ENCODE assay signal across 9 cellular contexts in genomic region chr18:72868666-72869661, GRCh38. TPM values are rescaled to one million over a fixed set of nuclear protein-coding genes. Genes with fewer than 3 reads are reported as not detected.
A peak's percentile ranks its signal among the peaks of the same experiment; 100 is the strongest.
DNase-seq lines count a peak whose midpoint lies in the region; ATAC-seq and TF ChIP-seq lines count a peak whose summit lies in the region.
"Had no signal": no experiment of that assay in that cellular context is flagged by ENCODE, and none has a peak within 500 bp of the region (broad histone marks: within the 10 kb centered on the region; RNA-seq: fewer than 3 reads in every experiment).

No MANE protein-coding gene starts in this region.

- H4K20me1 ChIP-seq in H9 (ENCODE audit: control insufficient read depth, insufficient read depth, insufficient read length), result no peaks in the 10 kb centered on the region

- H3K27ac ChIP-seq in H9 (ENCODE audit: insufficient read length, low read depth, low read length), result no peak overlapping the region
- no peak overlapping the region for H3K27ac ChIP-seq in gastroesophageal sphincter

- H3K18ac ChIP-seq in H9 (ENCODE audit: insufficient read length, low read depth, low read length), result no peak overlapping the region

- H3K27ac Mint-ChIP-seq in H9 (no peak overlapping the region), brain (peak overlapping the region in 1 of 5 experiments; percentile 60), nephron progenitor cell (no peak overlapping the region)

- no peak overlapping the region for H3K56ac ChIP-seq in H9 (ENCODE audit: insufficient read length, low read depth, low read length)

- H3K4me1 ChIP-seq in H9 (ENCODE audit: insufficient read depth, low read length), result peaks cover 3% of the 10 kb centered on the region; the same call in 1 of the 2 replicates
- H3K4me1 ChIP-seq in gastroesophageal sphincter, result peaks cover 0 to 28% (median 3%) of the 10 kb centered on the region in 3 donors

- no peak overlapping the region for H2AK5ac ChIP-seq in H9 (ENCODE audit: insufficient read length, low read length)

- H3K23me2 ChIP-seq in H9 (ENCODE audit: insufficient read length, low read depth, low read length, poor library complexity, severe bottlenecking), result peaks cover 23% of the 10 kb centered on the region

- no peak overlapping the region for H4K5ac ChIP-seq in H9 (ENCODE audit: insufficient read length, low read depth, low read length)

- H4K91ac ChIP-seq in H9 (ENCODE audit: insufficient read length, low read depth, low read length), result no peak overlapping the region

- WGBS in H9 (ENCODE audit: extremely low coverage, insufficient read length, low lambda C conversion rate), result no CpG with 5 or more reads among the region's 92 CpGs
- WGBS in gastroesophageal sphincter (ENCODE audit: low coverage in 1 of 2), 2 donors, result 6% methylated on average over 14 of the region's 92 CpGs; no CpG with 5 or more reads in 1 of the 2 donors

- no peak for TF ChIP-seq CTCF in BJ (IDR thresholded peaks at IDR 0.05; ENCODE audit: insufficient read depth, low read depth, low read length)
- no peak for TF ChIP-seq CTCF in H9 (conservative IDR thresholded peaks at IDR 0.05)
- TF ChIP-seq CTCF in brain (conservative IDR thresholded peaks at IDR 0.05), result no peak
- TF ChIP-seq CTCF in nephron progenitor cell (IDR thresholded peaks at IDR 0.05), result no peak
- TF ChIP-seq CTCF in gastroesophageal sphincter (IDR thresholded peaks at IDR 0.05), result no peak

- H3K9me3 ChIP-seq in H9 (ENCODE audit: control insufficient read depth, low read depth, low read length) (no peaks in the 10 kb centered on the region), gastroesophageal sphincter (no peaks in the 10 kb centered on the region)

- H3K4me1 Mint-ChIP-seq in H9 (peaks cover 17 to 29% of the 10 kb centered on the region in 2 experiments), brain (peaks cover 15% of the 10 kb centered on the region), nephron progenitor cell (peaks cover 29% of the 10 kb centered on the region)

- H2AFZ ChIP-seq in H9 (ENCODE audit: low read length), result peak overlapping the region; percentile 57

- H3K14ac ChIP-seq in H9 (ENCODE audit: insufficient read depth, low read length), result 0 out of 2 replicates have a peak overlapping the region, but pooled peaks have one; percentile 63

- H3T11ph ChIP-seq in H9 (ENCODE audit: low read length), result no peak overlapping the region

- H4K8ac ChIP-seq in H9 (replicated peaks; ENCODE audit: insufficient read length, low read depth, low read length), result no peak overlapping the region

- no peaks in the 10 kb centered on the region for H3K36me3 ChIP-seq in BJ (ENCODE audit: control insufficient read depth, insufficient read depth, low read length)
- no peaks in the 10 kb centered on the region for H3K36me3 ChIP-seq in gastroesophageal sphincter

- H2BK15ac ChIP-seq in H9 (ENCODE audit: low read depth, low read length), result no peak overlapping the region

- H3K4me3 ChIP-seq in BJ (ENCODE audit: low read depth, low read length) (peak overlapping the region; percentile 45), gastroesophageal sphincter (peak overlapping the region in 1 of 2 donors; percentile 37)

- peaks cover 63% of the 10 kb centered on the region for H3K27me3 Mint-ChIP-seq in H9 (ENCODE audit: low read depth)
- H3K27me3 Mint-ChIP-seq in brain, result peaks cover 74% of the 10 kb centered on the region
- H3K27me3 Mint-ChIP-seq in nephron progenitor cell (ENCODE audit: low read depth, poor library complexity), result peaks cover 74% of the 10 kb centered on the region

- POLR2A ChIA-PET in BJ (lab: Charles Lee), result no interaction called here

- TF ChIP-seq POLR2A in gastroesophageal sphincter (IDR thresholded peaks at IDR 0.05), result no peak

- H3K23ac ChIP-seq in H9 (ENCODE audit: insufficient read length, low read depth, low read length), result no peak overlapping the region

- H3K4me3 Mint-ChIP-seq in H9 (peak overlapping the region; percentile 76 to 80), brain (peak overlapping the region; percentile 84 to 89 (median 87)), nephron progenitor cell (peak overlapping the region; percentile 82)

- H3K79me1 ChIP-seq in H9 (ENCODE audit: insufficient read depth, low read depth, low read length, poor library complexity, severe bottlenecking), result no peaks in the 10 kb centered on the region

- H3K27me3 ChIP-seq in BJ (ENCODE audit: control insufficient read depth, insufficient read depth, low read length), result peaks cover 4% of the 10 kb centered on the region; the same call in 1 of the 2 replicates
- H3K27me3 ChIP-seq in H9 (ENCODE audit: insufficient read depth, low read length), result peaks cover 4% of the 10 kb centered on the region; the same call in 1 of the 2 replicates
- peaks cover 63% of the 10 kb centered on the region for H3K27me3 ChIP-seq in gastroesophageal sphincter

- H3K36me3 Mint-ChIP-seq in H9 (ENCODE audit: insufficient read depth in 1 of 3, low read depth in 3 of 3) (peaks cover 0 to 1% (median 1%) of the 10 kb centered on the region in 3 experiments; a peak in 3 of 7 replicates), brain (peaks cover under 1% of the 10 kb centered on the region), nephron progenitor cell (ENCODE audit: low read depth) (peaks cover 2% of the 10 kb centered on the region)

- H3K79me2 ChIP-seq in H9 (ENCODE audit: insufficient read depth, low read length), result no peaks in the 10 kb centered on the region

- TF ChIP-seq EP300 in gastroesophageal sphincter (IDR thresholded peaks at IDR 0.05), result no peak

- H2BK120ac ChIP-seq in H9 (ENCODE audit: low read depth, low read length, poor library complexity, severe bottlenecking), result no peak overlapping the region

- no peak overlapping the region for H2BK20ac ChIP-seq in H9 (ENCODE audit: low read depth, low read length, poor library complexity, severe bottlenecking)

- H3K4me2 ChIP-seq in H9 (ENCODE audit: insufficient read depth, insufficient read length, low read length), result peak overlapping the region; percentile 87

- H3K4ac ChIP-seq in H9 (ENCODE audit: low read depth, low read length), result no peak overlapping the region

- no peak overlapping the region for H2BK5ac ChIP-seq in H9 (ENCODE audit: insufficient read length, low read length)

- H3K9ac ChIP-seq in H9 (ENCODE audit: extremely low read depth, insufficient read length, low read length), result peak overlapping the region; percentile 36

- no peak for ATAC-seq in gastroesophageal sphincter

- H2BK12ac ChIP-seq in H9 (ENCODE audit: insufficient read length, low read depth, low read length), result no peak overlapping the region

- H3K9me3 Mint-ChIP-seq in H9 (no peaks in the 10 kb centered on the region), brain (no peaks in the 10 kb centered on the region), nephron progenitor cell (no peaks in the 10 kb centered on the region)

- DNase-seq in BJ (ENCODE audit: low read depth) (no peak), H9 (peak; percentile 36), nephron progenitor cell (peak; percentile 52), NOMO-1 treated with dmso at 0.1 percent for 144 hours (lab: John Stamatoyannopoulos, UW; ENCODE audit: unreplicated experiment) (no peak), HCEC 1CT (no peak), NCI-H1694 (lab: John Stamatoyannopoulos, UW) (no peak)
- DNase-seq: effector CD8-positive, alpha-beta T cell had no signal

- CTCF ChIA-PET in BJ (lab: Yijun Ruan, JAX), result no interaction called here

RNA-seq across cellular contexts. Expression of gene NETO1, which starts 1.2 kb away (rescaled TPM):
- 1.4 and 2.7 TPM in 2 replicates for polyA plus RNA-seq in BJ (2011; rRNA removed)
- polyA minus RNA-seq in BJ (2011; rRNA and poly(A)+ RNA removed), result 1.7 and 2.4 TPM in 2 replicates
- 5.9 and 6.9 TPM in 2 replicates for total RNA-seq in H9 (2021)
- polyA plus RNA-seq in brain (ENCODE audit: insufficient read depth, low read depth, low replicate concordance), result 2.6 TPM
- total RNA-seq in gastroesophageal sphincter, result under 1 TPM in 1 of 4 donors, not detected in 3; 0.23 TPM

Comparison
In these comparisons a context has a peak if more than half of its experiments do, and no peak if none do; other contexts are left out.
1. DNase-seq: peak in H9 (single experiment) and nephron progenitor cell (single experiment); none in BJ (single experiment), NOMO-1 treated with dmso at 0.1 percent for 144 hours (single experiment), HCEC 1CT (single experiment) and NCI-H1694 (single experiment).
2. Peak in every context shown above with its lines, with median percentiles within 50 percentile points of each other: H3K4me3 Mint-ChIP-seq.